In genomic region chr16:17266606-17267313, GRCh38 we compare ENCODE assay signal across 18 cellular contexts.
DNase-seq lines count a peak whose midpoint lies in the region; TF ChIP-seq lines count a peak whose summit lies in the region.
"Had no signal": no experiment of that assay in that cellular context is flagged by ENCODE, and none has a peak within 500 bp of the region (broad histone marks: within the 10 kb centered on the region; RNA-seq: fewer than 3 reads in every experiment).

No MANE protein-coding gene starts in this region.

- DNase-seq in G401 (ENCODE audit: low spot score): peak; percentile 21
- peak; percentile 69 for DNase-seq in NCI-H510A treated with DMSO at 0.1 percent for 48 hours (lab: John Stamatoyannopoulos, UW)
- DNase-seq in cerebellum (ENCODE audit: low spot score): peak; percentile 4
- DNase-seq in nucleus accumbens (lab: John Stamatoyannopoulos, UW): peak in 49 of 56 donors; percentile 5 to 84 (median 40)
- no peak for DNase-seq in GDM1 (lab: John Stamatoyannopoulos, UW)
- no peak for DNase-seq in activated CD4-positive, alpha-beta T cell treated with anti-CD3 and anti-CD28 coated beads, Interleukin-2, amount 10 ng/mL, durations not matched to agents 7 days and 5 days
- DNase-seq in iPS-NIHi7 (ENCODE audit: extremely low spot score): no peak
- DNase-seq in mesothelial cell of epicardium (ENCODE audit: low spot score in 2 of 2, unreplicated experiment in 2 of 2): no peak
- DNase-seq: activated CD4-positive, alpha-beta memory T cell treated with anti-CD3 and anti-CD28 coated beads, Interleukin-2, amount 10 ng/mL, durations not matched to agents 7 days and 5 days; Caco-2; foreskin melanocyte; GF-D8; mesenchymal stem cell; PC-3; spleen; stimulated activated naive CD4-positive, alpha-beta T cell had no signal

- H3K36me3 Mint-ChIP-seq in activated CD4-positive, alpha-beta T cell treated with anti-CD3 and anti-CD28 coated beads, Interleukin-2, amount 10 ng/mL, durations not matched to agents 7 days and 5 days (ENCODE audit: low read depth): peaks cover under 1% of the 10 kb centered on the region
- no peaks in the 10 kb centered on the region for H3K36me3 Mint-ChIP-seq in mesothelial cell of epicardium
- H3K36me3 Mint-ChIP-seq: IgD-negative memory B cell had no signal

- CTCF ChIA-PET in activated CD4-positive, alpha-beta T cell treated with anti-CD3 and anti-CD28 coated beads, Interleukin-2, amount 10 ng/mL, durations not matched to agents 7 days and 5 days (lab: Charles Lee): no interaction called here

- H3K27ac Mint-ChIP-seq in activated CD4-positive, alpha-beta T cell treated with anti-CD3 and anti-CD28 coated beads, Interleukin-2, amount 10 ng/mL, durations not matched to agents 7 days and 5 days: no peak overlapping the region
- H3K27ac Mint-ChIP-seq in mesothelial cell of epicardium: no peak overlapping the region
- H3K27ac Mint-ChIP-seq: activated CD4-positive, alpha-beta memory T cell treated with anti-CD3 and anti-CD28 coated beads, Interleukin-2, amount 10 ng/mL, durations not matched to agents 7 days and 5 days; activated T-helper 1 cell treated with anti-CD3 and anti-CD28 coated beads, Interleukin-12 subunit alpha, Interleukin-12 subunit beta, Interleukin-2, Interleukin-4 antibody, amounts not matched to agents 30 ng/mL and 10 ng/mL and 1 ng/mL, durations not matched to agents 14 hours and 24 hours and 36 hours had no signal

- in situ Hi-C loops in G401 (cut with HindIII; ENCODE audit: low sequenced_read_pairs): no loop called here

- no peaks in the 10 kb centered on the region for H3K27me3 Mint-ChIP-seq in activated CD4-positive, alpha-beta T cell treated with anti-CD3 and anti-CD28 coated beads, Interleukin-2, amount 10 ng/mL, durations not matched to agents 7 days and 5 days
- no peaks in the 10 kb centered on the region for H3K27me3 Mint-ChIP-seq in mesothelial cell of epicardium (ENCODE audit: low read depth)

- no peak overlapping the region for H3K4me3 Mint-ChIP-seq in activated CD4-positive, alpha-beta T cell treated with anti-CD3 and anti-CD28 coated beads, Interleukin-2, amount 10 ng/mL, durations not matched to agents 7 days and 5 days
- no peak overlapping the region for H3K4me3 Mint-ChIP-seq in mesothelial cell of epicardium
- H3K4me3 Mint-ChIP-seq: activated CD4-positive, alpha-beta memory T cell treated with anti-CD3 and anti-CD28 coated beads, Interleukin-2, amount 10 ng/mL, durations not matched to agents 7 days and 5 days; activated T-helper 1 cell treated with anti-CD3 and anti-CD28 coated beads, Interleukin-12 subunit alpha, Interleukin-12 subunit beta, Interleukin-2, Interleukin-4 antibody, amounts not matched to agents 30 ng/mL and 10 ng/mL and 1 ng/mL, durations not matched to agents 14 hours and 24 hours and 36 hours; IgD-negative memory B cell had no signal

- no peak for TF ChIP-seq CTCF in mesothelial cell of epicardium (IDR thresholded peaks at IDR 0.05; ENCODE audit: unreplicated experiment)

- H3K4me1 Mint-ChIP-seq in activated CD4-positive, alpha-beta T cell treated with anti-CD3 and anti-CD28 coated beads, Interleukin-2, amount 10 ng/mL, durations not matched to agents 7 days and 5 days: peaks cover 33% of the 10 kb centered on the region
- peaks cover under 1% of the 10 kb centered on the region for H3K4me1 Mint-ChIP-seq in mesothelial cell of epicardium

- H3K9me3 Mint-ChIP-seq in activated CD4-positive, alpha-beta T cell treated with anti-CD3 and anti-CD28 coated beads, Interleukin-2, amount 10 ng/mL, durations not matched to agents 7 days and 5 days: no peaks in the 10 kb centered on the region
- H3K9me3 Mint-ChIP-seq in mesothelial cell of epicardium: no peaks in the 10 kb centered on the region
- H3K9me3 Mint-ChIP-seq: activated CD4-positive, alpha-beta memory T cell treated with anti-CD3 and anti-CD28 coated beads, Interleukin-2, amount 10 ng/mL, durations not matched to agents 7 days and 5 days; activated T-helper 1 cell treated with anti-CD3 and anti-CD28 coated beads, Interleukin-12 subunit alpha, Interleukin-12 subunit beta, Interleukin-2, Interleukin-4 antibody, amounts not matched to agents 30 ng/mL and 10 ng/mL and 1 ng/mL, durations not matched to agents 14 hours and 24 hours and 36 hours; IgD-negative memory B cell had no signal

- POLR2A ChIA-PET in activated CD4-positive, alpha-beta T cell treated with anti-CD3 and anti-CD28 coated beads, Interleukin-2, amount 10 ng/mL, durations not matched to agents 7 days and 5 days (lab: Charles Lee): no interaction called here

Comparison
In these comparisons a context has a peak if more than half of its experiments do, and no peak if none do; other contexts are left out.
1. DNase-seq: peak in G401 (single experiment), NCI-H510A treated with DMSO at 0.1 percent for 48 hours (single experiment), cerebellum (single experiment) and nucleus accumbens (49 of 56); none in GDM1 (single experiment), activated CD4-positive, alpha-beta T cell treated with anti-CD3 and anti-CD28 coated beads, Interleukin-2, amount 10 ng/mL, durations not matched to agents 7 days and 5 days (single experiment), iPS-NIHi7 (single experiment) and mesothelial cell of epicardium (0 of 2).